In genomic region chr2:110840508-110840907, GRCh38 we compare ENCODE assay signal across 23 cellular contexts.
DNase-seq lines count a peak whose midpoint lies in the region; ATAC-seq, FAIRE-seq and TF ChIP-seq lines count a peak whose summit lies in the region.
"Had no signal": no experiment of that assay in that cellular context is flagged by ENCODE, and none has a peak within 500 bp of the region (broad histone marks: within the 10 kb centered on the region; RNA-seq: fewer than 3 reads in every experiment).

No MANE protein-coding gene starts in this region.

- TF ChIP-seq RAD21 in HepG2 (CRISPR knock-in tag; IDR thresholded peaks at IDR 0.05): no peak

- H3K4me1 ChIP-seq in HepG2 (ENCODE audit: insufficient read depth, low read length): no peaks in the 10 kb centered on the region
- H3K4me1 ChIP-seq in right lobe of liver: no peaks in the 10 kb centered on the region
- H3K4me1 ChIP-seq: BE2C had no signal

- DNase-seq in HepG2 (ENCODE audit: low spot score): no peak
- no peak for DNase-seq in right lobe of liver
- peak; percentile 2 for DNase-seq in amniotic epithelial cell (ENCODE audit: low read depth)
- DNase-seq in natural killer cell: no peak
- no peak for DNase-seq in activated CD4-positive, alpha-beta T cell treated with anti-CD3 and anti-CD28 coated beads, Interleukin-2, amount 50 U/mL, for 1 hour
- no peak for DNase-seq in activated effector memory CD4-positive, alpha-beta T cell treated with Interleukin-2 at 50 U/mL for 16 hours
- DNase-seq in cortex of kidney (lab: John Stamatoyannopoulos, UW): no peak
- DNase-seq: ACHN; BE2C; C1 segment of cervical spinal cord; CD4-positive, CD25-positive, alpha-beta regulatory T cell; CD8-positive, alpha-beta memory T cell; COR-L47; DMS 273 treated with DMSO at 0.1 percent for 48 hours; DMS53; GM23248; HCEC 1CT; HFFc6 had no signal

- POLR2A ChIA-PET in HepG2 (lab: Yijun Ruan, JAX): no interaction called here

- H4K20me1 ChIP-seq in HepG2 (ENCODE audit: insufficient read depth, low read length): no peaks in the 10 kb centered on the region

- TF ChIP-seq CTCF in HepG2 (CRISPR knock-in tag; IDR thresholded peaks at IDR 0.05) (no peak), right lobe of liver (IDR thresholded peaks at IDR 0.05) (no peak), natural killer cell (IDR thresholded peaks at IDR 0.05) (no peak)

- no peaks in the 10 kb centered on the region for H3K79me2 ChIP-seq in HepG2 (ENCODE audit: insufficient read depth, low read length)

- no peaks in the 10 kb centered on the region for H3K9me3 Mint-ChIP-seq in natural killer cell
- H3K9me3 Mint-ChIP-seq: CD4-positive, CD25-positive, alpha-beta regulatory T cell; CD8-positive, alpha-beta memory T cell; HFFc6 had no signal

- H2AFZ ChIP-seq in HepG2 (ENCODE audit: low read length): no peak overlapping the region
- H2AFZ ChIP-seq: GM23248 had no signal

- no TSS peak for BruUV-seq in HepG2 (replicated peaks; lab: Mats Ljungman, UMichigan)

- no peak overlapping the region for H3K4me3 Mint-ChIP-seq in natural killer cell
- H3K4me3 Mint-ChIP-seq: CD4-positive, CD25-positive, alpha-beta regulatory T cell; HFFc6; IgD-negative memory B cell had no signal

- CTCF ChIA-PET in HepG2 (lab: Yijun Ruan, JAX; ENCODE audit: low intra/inter-chr PET ratio, low total read pairs): no interaction called here

- no peak for ATAC-seq in HepG2
- ATAC-seq in right lobe of liver: no peak
- ATAC-seq in natural killer cell: peak in 2 of 3 donors; percentile 21 to 70

- TF ChIP-seq EP300 in HepG2 (IDR thresholded peaks at IDR 0.05; ENCODE audit: low read depth in 2 of 2, low read length in 2 of 2): no peak
- no peak for TF ChIP-seq EP300 in HepG2 (CRISPR knock-in tag; IDR thresholded peaks at IDR 0.05; ENCODE audit: borderline replicate concordance)

- H3K4me3 ChIP-seq in HepG2 (replicated peaks in 1 of 3; ENCODE audit: insufficient read depth in 1 of 3, low read depth in 2 of 3, low read length in 3 of 3): no peak overlapping the region
- H3K4me3 ChIP-seq in right lobe of liver: no peak overlapping the region
- H3K4me3 ChIP-seq: GM23248 had no signal

- FAIRE-seq in HepG2 (lab: Jason Lieb, UNC): no peak
- FAIRE-seq: G401.6, GM12892, GM18507 had no signal

- no peak overlapping the region for H3K9ac ChIP-seq in HepG2 (ENCODE audit: insufficient read depth, low read depth, low read length)
- H3K9ac ChIP-seq: GM23248 had no signal

- H3K27me3 Mint-ChIP-seq in natural killer cell (ENCODE audit: low read depth in 2 of 2): peaks cover 23 to 29% of the 10 kb centered on the region in 2 donors

- no peak overlapping the region for H3K27ac ChIP-seq in HepG2 (ENCODE audit: extremely low read length, insufficient read depth, low read length)
- no peak overlapping the region for H3K27ac ChIP-seq in right lobe of liver
- H3K27ac ChIP-seq: GM23248, HL-60 had no signal

- 83% methylated on average over 2 of the region's 2 CpGs for WGBS in HepG2 (ENCODE audit: low lambda C conversion rate)
- no CpG with 5 or more reads among the region's 2 CpGs for WGBS in right lobe of liver (ENCODE audit: insufficient coverage, low coverage, low lambda C conversion rate, missing lambda C conversion rate)

- in situ Hi-C loops in HepG2 (cut with HindIII; ENCODE audit: extremely low pct_ligation_motif_present, low pct_unique_long_range_greater_than_20kb): no loop called here

- no peaks in the 10 kb centered on the region for H3K36me3 Mint-ChIP-seq in natural killer cell
- H3K36me3 Mint-ChIP-seq: IgD-negative memory B cell had no signal

- no peak overlapping the region for H3K27ac Mint-ChIP-seq in natural killer cell
- H3K27ac Mint-ChIP-seq: HFFc6, IgD-negative memory B cell had no signal

- TF ChIP-seq POLR2A in HepG2 (IDR thresholded peaks at IDR 0.05; ENCODE audit: insufficient read depth in 1 of 2, low read depth in 2 of 2, low read length in 2 of 2) (no peak), right lobe of liver (IDR thresholded peaks at IDR 0.05) (no peak)

- H3K4me2 ChIP-seq in HepG2 (ENCODE audit: low read depth, low read length): no peak overlapping the region

- intact Hi-C loops in HepG2 (cut with micrococcal nuclease; ENCODE audit: unreplicated experiment) (no loop called here), right lobe of liver (cut with DNase I) (no loop called here), natural killer cell (cut with micrococcal nuclease) (no loop called here)

- H3K27me3 ChIP-seq in HepG2 (ENCODE audit: control insufficient read depth in 1 of 2, insufficient read depth in 2 of 2, low read length in 2 of 2) (peaks cover 2 to 21% of the 10 kb centered on the region in 2 experiments; a peak in 3 of 5 replicates), right lobe of liver (no peaks in the 10 kb centered on the region)
- H3K27me3 ChIP-seq: BE2C had no signal

- H3K9me3 ChIP-seq in HepG2 (ENCODE audit: low read length) (no peaks in the 10 kb centered on the region), right lobe of liver (no peaks in the 10 kb centered on the region)
- H3K9me3 ChIP-seq: BE2C had no signal

- H3K36me3 ChIP-seq in HepG2 (replicated peaks in 1 of 2; ENCODE audit: control insufficient read depth in 1 of 2, insufficient read depth in 2 of 2, low read length in 2 of 2) (no peaks in the 10 kb centered on the region), right lobe of liver (no peaks in the 10 kb centered on the region)
- H3K36me3 ChIP-seq: BE2C had no signal

- H3K4me1 Mint-ChIP-seq in natural killer cell: peaks cover 45 to 55% of the 10 kb centered on the region in 2 donors

TF ChIP-seq in HepG2, 621 proteins besides CTCF, POLR2A, EP300 and RAD21:
- no peak for TF ChIP-seq ZNF770 (CRISPR knock-in tag; IDR thresholded peaks at IDR 0.05)
- peak; percentile 8 to 33; a peak in 1 of 4 replicates for TF ChIP-seq MAFK (conservative IDR thresholded peaks at IDR 0.05 in 1 of 2, IDR thresholded peaks at IDR 0.05 in 1 of 2; ENCODE audit: low read length in 2 of 2)
- TF ChIP-seq ZNF629 (CRISPR knock-in tag; conservative IDR thresholded peaks at IDR 0.05): 0 out of 2 replicates have a peak, but pooled peaks have one; percentile 36
- no peak for TF ChIP-seq ZNF3 (CRISPR knock-in tag; IDR thresholded peaks at IDR 0.05)
- TF ChIP-seq ZC3H13 (CRISPR knock-in tag; IDR thresholded peaks at IDR 0.05): no peak
- TF ChIP-seq SAP130 (CRISPR knock-in tag; IDR thresholded peaks at IDR 0.05; ENCODE audit: low read depth): no peak

Comparison
In these comparisons a context has a peak if more than half of its experiments do, and no peak if none do; other contexts are left out.
1. ATAC-seq: peak in natural killer cell (2 of 3); none in HepG2 (single experiment) and right lobe of liver (0 of 4).